In genomic region chr3:45032113-45032512, GRCh38 we compare ENCODE assay signal across 32 cellular contexts. TPM values are rescaled to one million over a fixed set of nuclear protein-coding genes. Genes with fewer than 3 reads are reported as not detected.
"Had no signal": no experiment of that assay in that cellular context is flagged by ENCODE, and none has a peak within 500 bp of the region (broad histone marks: within the 10 kb centered on the region; RNA-seq: fewer than 3 reads in every experiment).

No MANE protein-coding gene starts in this region.

- H3K36me3 Mint-ChIP-seq: activated naive CD8-positive, alpha-beta T cell; brain had no signal

- H3K4me1 ChIP-seq: breast epithelium had no signal

- H3K9me3 Mint-ChIP-seq: activated B cell treated with CpG ODN at 0.5 μM for 24 hours; activated CD8-positive, alpha-beta T cell treated with anti-CD3 and anti-CD28 coated beads for 36 hours; activated T-cell treated with anti-CD3 and anti-CD28 coated beads, Interleukin-2, amount 50 U/mL, for 4 hours; activated T-helper 17 cell treated with anti-CD3 and anti-CD28 coated beads, Interleukin-2, amount 50 U/mL, for 72 hours; T-helper 2 cell treated with Interferon-gamma antibody and Interleukin-4, amounts not matched to agents 5 μg/mL and 100 μg/mL, for 36 hours had no signal

- H3K4me3 ChIP-seq: ascending aorta, breast epithelium had no signal

- DNase-seq: activated B cell treated with CpG ODN at 0.5 μM for 24 hours; activated CD4-positive, alpha-beta T cell treated with anti-CD3 and anti-CD28 coated beads for 4 hours; activated CD4-positive, alpha-beta T cell treated with anti-CD3 and anti-CD28 coated beads, Interleukin-2, amount 50 U/mL, for 1 hour; activated CD4-positive, alpha-beta T cell treated with anti-CD3 and anti-CD28 coated beads, Interleukin-2, amount 50 U/mL, for 48 hours; activated CD4-positive, CD25-positive, alpha-beta regulatory T cell treated with anti-CD3 and anti-CD28 coated beads, Interleukin-2, amount 50 U/mL, for 72 hours; activated CD8-positive, alpha-beta memory T cell treated with anti-CD3 and anti-CD28 coated beads for 24 hours; activated CD8-positive, alpha-beta T cell treated with anti-CD3 and anti-CD28 coated beads for 36 hours; activated effector memory CD4-positive, alpha-beta T cell treated with Interleukin-2 at 50 U/mL for 16 hours; activated gamma-delta T cell treated with Interleukin-2 at 50 U/mL for 16 hours; activated naive CD4-positive, alpha-beta T cell treated with anti-CD3 and anti-CD28 coated beads, Interleukin-2, amount 50 U/mL, for 16 hours; activated naive CD4-positive, alpha-beta T cell treated with Interleukin-2 at 50 U/mL for 16 hours; activated T-cell treated with anti-CD3 and anti-CD28 coated beads, Interleukin-2, amount 50 U/mL, for 4 hours; caudate nucleus; cortex of kidney; effector CD8-positive, alpha-beta T cell; foreskin fibroblast; head of caudate nucleus; T-helper 1 cell; T-helper 17 cell; T1000; WERI-Rb-1 had no signal

- ATAC-seq: activated CD8-positive, alpha-beta T cell treated with anti-CD3 and anti-CD28 coated beads for 36 hours; activated T-cell treated with anti-CD3 and anti-CD28 coated beads, Interleukin-2, amount 50 U/mL, for 4 hours; activated T-helper 17 cell treated with anti-CD3 and anti-CD28 coated beads, Interleukin-2, amount 50 U/mL, for 72 hours; esophagus mucosa; T-helper 17 cell had no signal

- H3K27me3 ChIP-seq: ascending aorta had no signal

- H3K27ac Mint-ChIP-seq: activated B cell treated with CpG ODN at 0.5 μM for 24 hours; activated CD8-positive, alpha-beta T cell treated with anti-CD3 and anti-CD28 coated beads for 36 hours; activated naive CD8-positive, alpha-beta T cell; activated T-helper 17 cell treated with anti-CD3 and anti-CD28 coated beads, Interleukin-2, amount 50 U/mL, for 72 hours; brain; T-helper 17 cell; T-helper 2 cell treated with Interferon-gamma antibody and Interleukin-4, amounts not matched to agents 5 μg/mL and 100 μg/mL, for 36 hours had no signal

- FAIRE-seq: colon, endometrium, frontal cortex had no signal

- H3K9me3 ChIP-seq: ascending aorta, breast epithelium had no signal

- H3K27ac ChIP-seq: ascending aorta, breast epithelium, WERI-Rb-1 had no signal

- H3K4me3 Mint-ChIP-seq: activated B cell treated with CpG ODN at 0.5 μM for 24 hours; activated CD8-positive, alpha-beta T cell treated with anti-CD3 and anti-CD28 coated beads for 36 hours; activated naive CD8-positive, alpha-beta T cell; activated T-cell treated with anti-CD3 and anti-CD28 coated beads, Interleukin-2, amount 50 U/mL, for 4 hours; activated T-helper 17 cell treated with anti-CD3 and anti-CD28 coated beads, Interleukin-2, amount 50 U/mL, for 72 hours; brain; T-helper 17 cell; T-helper 2 cell treated with Interferon-gamma antibody and Interleukin-4, amounts not matched to agents 5 μg/mL and 100 μg/mL, for 36 hours had no signal

- H3K36me3 ChIP-seq: ascending aorta, breast epithelium, WERI-Rb-1 had no signal

RNA-seq across cellular contexts. Expression of gene CLEC3B, which starts 6.0 kb away (rescaled TPM):
- total RNA-seq: activated B cell treated with CpG ODN at 0.5 μM for 24 hours; activated CD8-positive, alpha-beta T cell treated with anti-CD3 and anti-CD28 coated beads for 36 hours; epithelial cell of proximal tubule had no signal
